ENCODE assay signal across 12 cellular contexts in the genomic region with DNA sequence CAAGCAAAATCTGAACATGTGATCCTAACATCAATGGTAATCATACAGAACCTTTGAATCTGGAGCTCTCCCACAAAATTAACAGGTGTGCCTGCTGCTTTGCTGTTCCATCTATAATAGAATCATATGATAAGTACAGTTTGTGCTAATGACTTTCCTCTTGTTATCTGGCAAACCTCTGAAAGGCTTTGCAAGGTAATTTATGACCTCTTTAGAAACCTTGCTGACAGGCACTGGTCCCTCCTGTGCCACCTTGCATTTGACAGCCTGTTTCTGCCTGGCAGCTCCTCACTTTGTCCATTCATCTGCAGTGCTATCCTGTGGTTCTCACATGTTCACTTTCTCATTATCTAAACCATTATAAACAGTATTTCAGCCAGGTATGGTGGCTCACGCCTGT.
"Had no signal": no experiment of that assay in that cellular context is flagged by ENCODE, and none has a peak within 500 bp of the region (broad histone marks: within the 10 kb centered on the region; RNA-seq: fewer than 3 reads in every experiment).

No MANE protein-coding gene starts in this region.

- DNase-seq: activated CD4-positive, alpha-beta T cell treated with anti-CD3 and anti-CD28 coated beads for 1 hour; activated CD4-positive, alpha-beta T cell treated with anti-CD3 and anti-CD28 coated beads, Interleukin-2, amount 50 U/mL, for 4 hours; activated naive CD4-positive, alpha-beta T cell treated with anti-CD3 and anti-CD28 coated beads, Interleukin-2, amount 50 U/mL, for 16 hours; activated T-cell treated with anti-CD3 and anti-CD28 coated beads, Interleukin-2, amount 50 U/mL, for 1 hour; left cardiac atrium; lower lobe of right lung; nephron progenitor cell; occipital lobe; stimulated activated CD4-positive, alpha-beta T cell treated with anti-CD3 and anti-CD28 coated beads, Interleukin-2, amount 100 ng/mL, for 48 hours; thyroid gland had no signal

- ATAC-seq: esophagus mucosa; left cardiac atrium; lower lobe of right lung; stimulated activated memory B cell treated with anti-CD40 and anti-IgM and Interleukin-4, amounts not matched to agents 10 μg/mL and 1 μg/mL and 100 μg/mL, for 72 hours had no signal
